Comparison of ENCODE assay signal across 8 cellular contexts in the genomic region with DNA sequence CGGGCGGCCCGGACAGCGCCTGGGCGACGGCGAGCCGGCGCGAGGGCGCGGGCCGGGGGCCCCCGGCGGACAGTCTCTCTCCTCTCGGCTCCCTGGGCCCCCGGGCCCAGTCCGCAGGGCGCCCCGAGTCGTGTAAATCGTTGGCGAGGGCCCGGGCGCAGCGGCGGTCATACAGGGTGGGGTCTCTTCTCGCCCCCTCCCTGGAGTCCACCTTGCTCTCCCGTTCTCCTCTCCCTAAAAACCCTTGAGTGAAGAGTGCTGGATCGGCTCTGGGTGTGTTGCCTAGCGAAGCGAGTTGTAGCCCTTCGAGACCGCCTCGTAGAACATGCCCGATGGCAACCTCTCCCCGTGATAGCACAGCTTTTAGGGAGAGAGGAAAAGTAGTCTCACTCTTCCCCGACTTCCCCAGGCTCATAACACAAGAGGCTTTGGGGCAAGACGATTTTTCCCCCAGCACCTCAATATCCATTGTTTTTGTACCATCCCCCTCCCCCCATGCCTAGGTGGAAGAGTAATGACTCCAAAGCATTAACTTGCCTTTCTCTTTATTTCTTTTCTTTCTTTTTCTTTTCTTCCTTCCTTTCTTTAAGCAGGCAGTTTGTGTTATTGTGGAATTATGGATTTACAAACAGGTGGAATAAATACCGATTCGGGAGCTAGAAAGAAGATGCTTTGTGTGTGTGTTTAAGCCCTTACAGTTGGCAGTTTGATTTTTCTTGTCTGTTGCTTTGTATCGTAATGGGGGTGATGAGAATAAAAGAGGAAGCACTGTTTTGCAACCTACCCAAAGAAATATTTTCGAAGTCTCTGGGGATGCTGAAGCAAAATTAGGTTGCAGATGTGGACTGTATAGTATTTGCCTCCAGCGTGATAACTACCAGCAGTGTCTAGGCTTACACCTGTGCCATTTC. TPM values are rescaled to one million over a fixed set of nuclear protein-coding genes. Genes with fewer than 3 reads are reported as not detected.
A peak's percentile ranks its signal among the peaks of the same experiment; 100 is the strongest.
DNase-seq lines count a peak whose midpoint lies in the region; ATAC-seq and TF ChIP-seq lines count a peak whose summit lies in the region.

No MANE protein-coding gene starts in this region.

- H3K4me3 Mint-ChIP-seq in T-helper 17 cell: peak overlapping the region; percentile 98
- H3K4me3 Mint-ChIP-seq in dendritic cell treated with granulocyte-macrophage colony-stimulating factor and Interleukin-4, amounts not matched to agents 40 ng/mL and 50 ng/mL, for 4 days: peak overlapping the region; percentile 97

- peak in 1 of 2 donors; percentile 9 for TF ChIP-seq RAD21 in liver (IDR thresholded peaks at IDR 0.05)

- H3K4me1 ChIP-seq in liver (ENCODE audit: control insufficient read depth in 4 of 4, insufficient read depth in 4 of 4, low read length in 3 of 4): peaks cover 3 to 29% (median 22%) of the 10 kb centered on the region in 4 donors

- no peaks in the 10 kb centered on the region for H3K27me3 ChIP-seq in H7 (ENCODE audit: control insufficient read depth, insufficient read depth, low read length)
- no peaks in the 10 kb centered on the region for H3K27me3 ChIP-seq in liver (ENCODE audit: control insufficient read depth in 4 of 4, insufficient read depth in 4 of 4, low read length in 3 of 4)

- H3K4me3 ChIP-seq in H7 (ENCODE audit: insufficient read depth, low read depth, low read length): peak overlapping the region; percentile 81
- H3K4me3 ChIP-seq in liver (ENCODE audit: low read depth in 1 of 3, low read length in 3 of 3): peak overlapping the region; percentile 89 to 97 (median 97)

- peak overlapping the region; percentile 72 to 91 for H3K9ac ChIP-seq in liver (ENCODE audit: low read depth in 1 of 2, low read length in 2 of 2)

- ATAC-seq in T-helper 17 cell: no peak
- no peak for ATAC-seq in stimulated activated naive CD8-positive, alpha-beta T cell treated with anti-CD3 and anti-CD28 coated beads, Interleukin-15, Interleukin-2, amounts not matched to agents 100 U/mL and 50 U/mL, for 24 hours

- peak overlapping the region; percentile 100 for H3K27ac Mint-ChIP-seq in T-helper 17 cell
- H3K27ac Mint-ChIP-seq in dendritic cell treated with granulocyte-macrophage colony-stimulating factor and Interleukin-4, amounts not matched to agents 40 ng/mL and 50 ng/mL, for 4 days: peak overlapping the region; percentile 99

- H3K9me3 Mint-ChIP-seq in dendritic cell treated with granulocyte-macrophage colony-stimulating factor and Interleukin-4, amounts not matched to agents 40 ng/mL and 50 ng/mL, for 4 days: no peaks in the 10 kb centered on the region

- intact Hi-C loops in dendritic cell treated with granulocyte-macrophage colony-stimulating factor and Interleukin-4, amounts not matched to agents 40 ng/mL and 50 ng/mL, for 4 days (cut with micrococcal nuclease): loop anchor here (2.0 to 10.0 kb wide), 6 partner anchors 55 to 998 kb away; partner anchors contain the start of genes SMNDC1 and XPNPEP1

- H3K27ac ChIP-seq in liver (ENCODE audit: low read depth in 1 of 2, low read length in 2 of 2): peak overlapping the region; percentile 93 to 95

- H3K36me3 ChIP-seq in H7 (replicated peaks; ENCODE audit: control insufficient read depth, insufficient read depth, low read length) (peaks cover 2% of the 10 kb centered on the region; the same call in 1 of the 2 replicates), liver (ENCODE audit: control insufficient read depth in 4 of 4, insufficient read depth in 3 of 4, low read depth in 1 of 4, low read length in 3 of 4) (no peaks in the 10 kb centered on the region)

- under 1% methylated on average over 44 of the region's 44 CpGs for WGBS in liver

- H3K4me1 Mint-ChIP-seq in T-helper 17 cell: peaks cover 29% of the 10 kb centered on the region
- peaks cover 34% of the 10 kb centered on the region for H3K4me1 Mint-ChIP-seq in dendritic cell treated with granulocyte-macrophage colony-stimulating factor and Interleukin-4, amounts not matched to agents 40 ng/mL and 50 ng/mL, for 4 days (ENCODE audit: low read depth)

- H3K36me3 Mint-ChIP-seq in T-helper 17 cell (ENCODE audit: low read depth): peaks cover 4% of the 10 kb centered on the region
- H3K36me3 Mint-ChIP-seq in dendritic cell treated with granulocyte-macrophage colony-stimulating factor and Interleukin-4, amounts not matched to agents 40 ng/mL and 50 ng/mL, for 4 days (ENCODE audit: low read depth): peaks cover 21% of the 10 kb centered on the region

- TF ChIP-seq CTCF in liver (IDR thresholded peaks at IDR 0.05; ENCODE audit: low read depth, low read length, missing input control): no peak

- peak; percentile 3 to 26 for DNase-seq in NCI-H524 (lab: John Stamatoyannopoulos, UW)
- DNase-seq in NCI-H524 treated with DMSO at 0.1 percent for 48 hours (lab: John Stamatoyannopoulos, UW): no peak
- DNase-seq in H7: peak; percentile 61
- peak; percentile 45 for DNase-seq in LHCN-M2 (ENCODE audit: low read depth)
- peak in 1 of 3 donors; percentile 8 for DNase-seq in T-helper 17 cell
- DNase-seq in stimulated activated naive CD8-positive, alpha-beta T cell treated with anti-CD3 and anti-CD28 coated beads, Interleukin-15, Interleukin-2, amounts not matched to agents 100 U/mL and 50 U/mL, for 24 hours: peak; percentile 37

- H3K27me3 Mint-ChIP-seq in T-helper 17 cell: no peaks in the 10 kb centered on the region
- no peaks in the 10 kb centered on the region for H3K27me3 Mint-ChIP-seq in dendritic cell treated with granulocyte-macrophage colony-stimulating factor and Interleukin-4, amounts not matched to agents 40 ng/mL and 50 ng/mL, for 4 days

- no peaks in the 10 kb centered on the region for H3K9me3 ChIP-seq in T-helper 17 cell (ENCODE audit: control insufficient read depth, low read length, poor library complexity, severe bottlenecking)
- no peaks in the 10 kb centered on the region for H3K9me3 ChIP-seq in liver (ENCODE audit: control insufficient read depth in 4 of 4, low read length in 3 of 4)

TF ChIP-seq in liver, 16 proteins besides CTCF, POLR2A, EP300 and RAD21:
- TF ChIP-seq YY1 (IDR thresholded peaks at IDR 0.05) (peak; percentile 5), FOXA2 (IDR thresholded peaks at IDR 0.05) (no peak)

RNA-seq across cellular contexts. Expression of gene SHOC2, which starts 0.8 kb away (rescaled TPM):
- total RNA-seq in H7 (2014; rRNA removed; shearing (Covaris generic)): 17.5 and 19.3 TPM in 2 replicates
- total RNA-seq in LHCN-M2 (2014; rRNA removed) (28.9 and 36.2 TPM in 2 replicates), T-helper 17 cell (10 to 100 TPM; 68.0 to 71.1 TPM), liver (10 to 100 TPM; 23.2 to 33.7 TPM)
- polyA plus RNA-seq in LHCN-M2 (2012): 16.0 TPM
- polyA plus RNA-seq in liver: 10 to 100 TPM in 1 of 2 donors, 1 to 10 TPM in 1; 7.8 to 12.7 TPM

RNA-seq across cellular contexts. Expression of gene BBIP1, which starts 1.2 kb away (rescaled TPM):
- 15.9 and 24.1 TPM in 2 replicates for total RNA-seq in H7 (2014; rRNA removed; shearing (Covaris generic))
- total RNA-seq in LHCN-M2 (2014; rRNA removed) (23.1 and 27.8 TPM in 2 replicates), T-helper 17 cell (10 to 100 TPM; 30.8 to 36.4 TPM), liver (10 to 100 TPM; 10.4 to 11.0 TPM)
- 22.5 TPM for polyA plus RNA-seq in LHCN-M2 (2012)
- 10 to 100 TPM; 11.3 to 15.8 TPM for polyA plus RNA-seq in liver

RNA-seq across cellular contexts. Expression of gene PDCD4, which starts 48.5 kb away (rescaled TPM):
- 9.0 and 17.4 TPM in 2 replicates for total RNA-seq in H7 (2014; rRNA removed; shearing (Covaris generic))
- total RNA-seq in LHCN-M2 (2014; rRNA removed): 17.7 and 40.0 TPM in 2 replicates
- 58.7 TPM for polyA plus RNA-seq in LHCN-M2 (2012)
- 100 to 1,000 TPM; 307 TPM for total RNA-seq in T-helper 17 cell
- total RNA-seq in liver: 10 to 100 TPM; 25.9 to 94.4 TPM
- polyA plus RNA-seq in liver: 10 to 100 TPM; 14.7 to 24.3 TPM
